In the genomic region with DNA sequence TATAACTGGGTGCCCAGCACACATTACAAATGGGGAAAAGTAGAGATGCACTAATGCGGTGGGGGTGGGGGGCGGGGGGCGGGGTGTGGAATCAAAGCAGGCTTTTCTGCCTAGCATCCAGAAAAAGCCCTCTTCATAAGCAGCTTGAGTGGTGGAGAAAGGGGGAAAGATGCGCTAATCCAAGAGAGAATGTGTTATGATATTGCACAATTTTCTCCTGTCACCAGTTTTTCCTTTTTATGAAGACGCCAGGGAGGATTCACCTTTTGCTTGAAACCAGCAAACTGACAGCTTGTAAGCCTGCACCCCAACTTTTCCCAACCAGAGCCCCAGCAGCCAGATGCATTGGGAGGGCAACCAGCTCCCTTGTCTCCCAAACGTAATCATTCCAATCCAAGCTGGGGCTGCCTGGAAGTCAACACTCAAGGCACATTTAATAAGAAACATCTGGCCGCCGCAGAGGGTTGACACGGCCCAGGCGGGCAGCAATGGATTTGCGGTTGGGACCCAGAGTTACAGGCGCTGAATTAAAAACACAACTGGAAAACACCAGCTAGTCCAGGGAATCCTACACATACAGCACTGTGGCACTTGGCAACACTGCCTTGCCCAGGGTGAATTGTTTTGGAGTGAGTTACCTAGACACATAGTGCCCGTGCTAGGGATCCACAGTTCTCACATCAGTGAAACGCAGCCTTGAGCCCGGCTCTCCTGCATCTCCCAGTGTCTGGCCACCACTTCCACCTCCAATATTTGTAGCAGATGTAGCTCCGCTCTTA, we compare ENCODE assay signal across 11 cellular contexts.
DNase-seq lines count a peak whose midpoint lies in the region; ATAC-seq, FAIRE-seq and TF ChIP-seq lines count a peak whose summit lies in the region.
"Had no signal": no experiment of that assay in that cellular context is flagged by ENCODE, and none has a peak within 500 bp of the region (broad histone marks: within the 10 kb centered on the region; RNA-seq: fewer than 3 reads in every experiment).

No MANE protein-coding gene starts in this region.

- CTCF ChIA-PET in HepG2 (lab: Yijun Ruan, JAX; ENCODE audit: low intra/inter-chr PET ratio, low total read pairs) = no interaction called here

- H3K27ac ChIP-seq in HepG2 (ENCODE audit: extremely low read length, insufficient read depth, low read length) (no peak overlapping the region), right lobe of liver (no peak overlapping the region), colonic mucosa (no peak overlapping the region), mesodermal cell (ENCODE audit: low read depth, low read length, severe bottlenecking) (no peak overlapping the region), vagina (peak overlapping the region; percentile 47)
- H3K27ac ChIP-seq: parathyroid adenoma had no signal

- POLR2A ChIA-PET in HepG2 (lab: Yijun Ruan, JAX) = no interaction called here

- TF ChIP-seq EP300 in HepG2 (IDR thresholded peaks at IDR 0.05; ENCODE audit: low read depth in 2 of 2, low read length in 2 of 2) (no peak), HepG2 (CRISPR knock-in tag; IDR thresholded peaks at IDR 0.05; ENCODE audit: borderline replicate concordance) (no peak)

- H3K4me1 ChIP-seq in HepG2 (ENCODE audit: insufficient read depth, low read length) (no peaks in the 10 kb centered on the region), right lobe of liver (peaks cover 0 to 9% (median 0%) of the 10 kb centered on the region in 4 donors), colonic mucosa (no peaks in the 10 kb centered on the region), mesodermal cell (ENCODE audit: control insufficient read depth, insufficient read depth, low read length, poor library complexity, severe bottlenecking) (peaks cover 27% of the 10 kb centered on the region), vagina (peaks cover 17% of the 10 kb centered on the region)

- H3K4me3 ChIP-seq in HepG2 (replicated peaks in 1 of 3; ENCODE audit: insufficient read depth in 1 of 3, low read depth in 2 of 3, low read length in 3 of 3) = no peak overlapping the region
- H3K4me3 ChIP-seq in right lobe of liver = no peak overlapping the region
- H3K4me3 ChIP-seq in colonic mucosa = no peak overlapping the region
- peak overlapping the region; percentile 68 for H3K4me3 ChIP-seq in mesodermal cell (ENCODE audit: extremely low read depth, insufficient read depth, low read length, poor library complexity, severe bottlenecking)
- H3K4me3 ChIP-seq in vagina = peak overlapping the region; percentile 49 to 68

- H3K79me2 ChIP-seq in HepG2 (ENCODE audit: insufficient read depth, low read length) = no peaks in the 10 kb centered on the region
- H3K79me2 ChIP-seq: parathyroid adenoma had no signal

- TF ChIP-seq POLR2A in HepG2 (IDR thresholded peaks at IDR 0.05; ENCODE audit: insufficient read depth in 1 of 2, low read depth in 2 of 2, low read length in 2 of 2) (no peak), right lobe of liver (IDR thresholded peaks at IDR 0.05) (no peak), vagina (IDR thresholded peaks at IDR 0.05) (no peak)

- no peaks in the 10 kb centered on the region for H4K20me1 ChIP-seq in HepG2 (ENCODE audit: insufficient read depth, low read length)

- 28% methylated on average over 9 of the region's 16 CpGs for WGBS in HepG2 (ENCODE audit: low lambda C conversion rate)
- WGBS in right lobe of liver (ENCODE audit: insufficient coverage, low coverage, low lambda C conversion rate, missing lambda C conversion rate) = 47% methylated on average over 16 of the region's 16 CpGs
- WGBS in mesodermal cell (ENCODE audit: insufficient coverage in 2 of 2), 2 experiments = 79 to 96% methylated on average over 4 to 8 of the region's 16 CpGs

- H3K9me3 ChIP-seq in HepG2 (ENCODE audit: low read length) (no peaks in the 10 kb centered on the region), right lobe of liver (no peaks in the 10 kb centered on the region), colonic mucosa (no peaks in the 10 kb centered on the region), mesodermal cell (ENCODE audit: control insufficient read depth, low read length) (no peaks in the 10 kb centered on the region), vagina (no peaks in the 10 kb centered on the region)

- ATAC-seq in HepG2 (no peak), right lobe of liver (no peak), HG03135 (IDR thresholded peaks at IDR 0.05; ENCODE audit: unreplicated experiment) (no peak), GM18870 (IDR thresholded peaks at IDR 0.05; ENCODE audit: unreplicated experiment) (no peak), GM18502 (IDR thresholded peaks at IDR 0.05; ENCODE audit: poor library complexity, unreplicated experiment) (no peak)
- ATAC-seq: activated T-cell treated with anti-CD3 and anti-CD28 coated beads, Interleukin-2, amount 50 U/mL, for 72 hours had no signal

- intact Hi-C loops in HepG2 (cut with micrococcal nuclease; ENCODE audit: unreplicated experiment) = no loop called here
- intact Hi-C loops in right lobe of liver (cut with DNase I) = no loop called here
- intact Hi-C loops in colonic mucosa (cut with DNase I) = no loop called here
- intact Hi-C loops in vagina (cut with DNase I) = no loop called here

- TF ChIP-seq CTCF in HepG2 (CRISPR knock-in tag; IDR thresholded peaks at IDR 0.05) = no peak
- TF ChIP-seq CTCF in right lobe of liver (IDR thresholded peaks at IDR 0.05) = no peak
- no peak for TF ChIP-seq CTCF in colonic mucosa (IDR thresholded peaks at IDR 0.05)
- no peak for TF ChIP-seq CTCF in vagina (IDR thresholded peaks at IDR 0.05)

- no peaks in the 10 kb centered on the region for H3K36me3 ChIP-seq in HepG2 (replicated peaks in 1 of 2; ENCODE audit: control insufficient read depth in 1 of 2, insufficient read depth in 2 of 2, low read length in 2 of 2)
- H3K36me3 ChIP-seq in right lobe of liver = no peaks in the 10 kb centered on the region
- H3K36me3 ChIP-seq in colonic mucosa = no peaks in the 10 kb centered on the region
- no peaks in the 10 kb centered on the region for H3K36me3 ChIP-seq in mesodermal cell (ENCODE audit: control insufficient read depth, insufficient read depth, low read length)
- H3K36me3 ChIP-seq in vagina = no peaks in the 10 kb centered on the region

- FAIRE-seq in HepG2 (lab: Jason Lieb, UNC) = no peak

- in situ Hi-C loops in HepG2 (cut with HindIII; ENCODE audit: extremely low pct_ligation_motif_present, low pct_unique_long_range_greater_than_20kb) = no loop called here

- no peak for TF ChIP-seq RAD21 in HepG2 (CRISPR knock-in tag; IDR thresholded peaks at IDR 0.05)

- no peak overlapping the region for H3K9ac ChIP-seq in HepG2 (ENCODE audit: insufficient read depth, low read depth, low read length)
- no peak overlapping the region for H3K9ac ChIP-seq in colonic mucosa (ENCODE audit: low read depth in 2 of 2, low read length in 2 of 2)
- H3K9ac ChIP-seq: parathyroid adenoma had no signal

- H2AFZ ChIP-seq in HepG2 (ENCODE audit: low read length) = no peak overlapping the region

- DNase-seq in HepG2 (ENCODE audit: low spot score) (no peak), right lobe of liver (no peak), colonic mucosa (peak; percentile 20), vagina (ENCODE audit: extremely low spot score in 2 of 2) (no peak)
- DNase-seq: activated T-cell treated with anti-CD3 and anti-CD28 coated beads, Interleukin-2, amount 50 U/mL, for 72 hours; MM.1S had no signal

- H3K27me3 ChIP-seq in HepG2 (ENCODE audit: control insufficient read depth in 1 of 2, insufficient read depth in 2 of 2, low read length in 2 of 2) (peaks cover 3 to 50% of the 10 kb centered on the region in 2 experiments), right lobe of liver (peaks cover 0 to 9% of the 10 kb centered on the region in 2 donors), colonic mucosa (no peaks in the 10 kb centered on the region), vagina (no peaks in the 10 kb centered on the region)

- H3K4me2 ChIP-seq in HepG2 (ENCODE audit: low read depth, low read length) = no peak overlapping the region

- no TSS peak for BruUV-seq in HepG2 (replicated peaks; lab: Mats Ljungman, UMichigan)

TF ChIP-seq in HepG2, 621 proteins besides CTCF, POLR2A, EP300 and RAD21:
- no peak for TF ChIP-seq MAFF (IDR thresholded peaks at IDR 0.05; ENCODE audit: low read depth, low read length)
- peak; percentile 36; the same call in 1 of the 2 replicates for TF ChIP-seq CEBPB (IDR thresholded peaks at IDR 0.05; ENCODE audit: borderline replicate concordance, low read depth, low read length)

Comparison
In these comparisons a context has a peak if more than half of its experiments do, and no peak if none do; other contexts are left out.
1. H3K4me3 ChIP-seq: peak in mesodermal cell (single experiment) and vagina (2 of 2); none in HepG2 (0 of 3), right lobe of liver (0 of 3) and colonic mucosa (single experiment).